8 cellular contexts compared by ENCODE assay signal in the genomic region with DNA sequence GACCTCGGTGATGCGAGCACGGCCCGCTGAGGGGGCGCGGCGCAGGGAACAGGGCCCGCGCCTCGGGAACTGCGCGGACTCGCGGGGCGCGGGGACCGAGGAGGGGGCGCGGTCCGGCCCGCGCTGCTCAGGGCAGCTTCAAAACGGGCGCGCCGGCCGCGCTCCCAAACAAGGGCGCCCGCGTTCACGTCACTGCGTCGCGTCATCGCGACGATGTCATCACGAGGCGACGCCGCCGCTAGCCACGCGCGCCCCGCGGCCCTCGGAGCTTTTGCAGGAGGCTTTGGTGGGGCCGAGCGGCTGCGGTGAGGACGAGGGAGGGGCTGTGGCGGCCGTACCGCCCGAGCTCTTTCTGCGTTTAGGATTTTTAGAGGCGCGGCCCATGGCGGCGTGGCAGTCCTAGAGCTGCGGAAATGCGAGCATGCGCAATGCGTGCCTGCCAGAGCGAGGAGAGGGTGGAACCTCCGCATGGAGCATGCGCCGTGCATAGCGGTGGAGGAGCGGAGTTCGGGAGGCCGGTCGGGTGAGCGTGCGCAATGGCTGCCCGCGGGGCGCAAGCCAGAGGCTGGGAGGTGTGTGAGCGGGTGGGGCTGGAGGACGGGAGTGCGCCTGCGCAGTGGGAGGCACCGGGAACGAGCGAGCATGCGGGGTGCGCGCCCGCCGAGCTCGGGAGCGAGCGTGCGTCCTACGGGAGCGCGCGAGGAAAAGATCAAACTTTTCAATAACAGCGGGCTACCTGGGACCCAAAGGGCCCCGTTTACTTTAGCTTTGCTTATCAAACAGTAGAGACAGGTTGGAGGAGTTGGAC. TPM values are rescaled to one million over a fixed set of nuclear protein-coding genes. Genes with fewer than 3 reads are reported as not detected.
DNase-seq lines count a peak whose midpoint lies in the region; ATAC-seq and TF ChIP-seq lines count a peak whose summit lies in the region.

A gene with protein sequence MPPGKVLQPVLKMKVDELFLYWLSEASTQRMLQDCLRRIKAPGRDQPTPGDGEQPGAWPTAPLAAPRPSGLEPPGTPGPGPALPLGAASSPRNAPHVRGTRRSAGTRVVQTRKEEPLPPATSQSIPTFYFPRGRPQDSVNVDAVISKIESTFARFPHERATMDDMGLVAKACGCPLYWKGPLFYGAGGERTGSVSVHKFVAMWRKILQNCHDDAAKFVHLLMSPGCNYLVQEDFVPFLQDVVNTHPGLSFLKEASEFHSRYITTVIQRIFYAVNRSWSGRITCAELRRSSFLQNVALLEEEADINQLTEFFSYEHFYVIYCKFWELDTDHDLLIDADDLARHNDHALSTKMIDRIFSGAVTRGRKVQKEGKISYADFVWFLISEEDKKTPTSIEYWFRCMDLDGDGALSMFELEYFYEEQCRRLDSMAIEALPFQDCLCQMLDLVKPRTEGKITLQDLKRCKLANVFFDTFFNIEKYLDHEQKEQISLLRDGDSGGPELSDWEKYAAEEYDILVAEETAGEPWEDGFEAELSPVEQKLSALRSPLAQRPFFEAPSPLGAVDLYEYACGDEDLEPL (minus strand): TSS at position 140 of the 808 bp plus-strand sequence. CDS start 216 bp downstream, outside the sequence.

- peak within 1 kb of the TSS; percentile 100 for H3K27ac ChIP-seq in effector memory CD4-positive, alpha-beta T cell (ENCODE audit: insufficient read depth, low read length, poor library complexity, severe bottlenecking)
- peak within 1 kb of the TSS; percentile 62 for H3K27ac ChIP-seq in mesendoderm (ENCODE audit: low read depth, low read length)

- H3K9ac ChIP-seq in mesendoderm (ENCODE audit: low read length) = peak within 1 kb of the TSS; percentile 97

- peak; percentile 88 for DNase-seq in AG09309 (ENCODE audit: low read depth)
- DNase-seq in activated CD4-positive, alpha-beta T cell treated with anti-CD3 and anti-CD28 coated beads, Interleukin-2, amount 50 U/mL, for 24 hours (ENCODE audit: low read depth in 1 of 2, low spot score in 1 of 2) = peak; percentile 98
- peak; percentile 96 to 99 (median 99) for DNase-seq in effector memory CD4-positive, alpha-beta T cell
- DNase-seq in mesendoderm = peak; percentile 98
- DNase-seq in stimulated activated CD8-positive, alpha-beta memory T cell treated with anti-CD3 and anti-CD28 coated beads, Interleukin-15, amount 100 ng/mL, for 4 hours (ENCODE audit: low read depth in 2 of 2) = peak; percentile 98 to 99
- no peak for DNase-seq in GOT3 (lab: John Stamatoyannopoulos, UW)

- no peaks in the 10 kb centered on the region for H3K4me1 ChIP-seq in effector memory CD4-positive, alpha-beta T cell (ENCODE audit: control insufficient read depth, insufficient read depth, low read length, poor library complexity, severe bottlenecking)
- H3K4me1 ChIP-seq in mesendoderm (ENCODE audit: control insufficient read depth, low read depth, low read length) = no peaks in the 10 kb centered on the region

- H2BK15ac ChIP-seq in mesendoderm (replicated peaks; ENCODE audit: low read depth) = no peak within 1 kb of the TSS

- peak within 1 kb of the TSS; percentile 6 for H3K23ac ChIP-seq in mesendoderm (ENCODE audit: low read length)

- H3K4ac ChIP-seq in mesendoderm (ENCODE audit: low read depth, low read length) = peak within 1 kb of the TSS; percentile 58

- H3K79me1 ChIP-seq in mesendoderm (ENCODE audit: low read length) = peaks cover 4% of the 10 kb centered on the region

- TF ChIP-seq CTCF in AG09309 (IDR thresholded peaks at IDR 0.05; ENCODE audit: control insufficient read depth, insufficient read depth, low read depth, low read length, missing control alignments) = no peak

- peak within 1 kb of the TSS; percentile 99 for H3K56ac ChIP-seq in mesendoderm (ENCODE audit: low read length)

- H4K8ac ChIP-seq in mesendoderm (ENCODE audit: low read depth, low read length) = no peak within 1 kb of the TSS

- H3K18ac ChIP-seq in mesendoderm (ENCODE audit: low read length) = peak within 1 kb of the TSS; percentile 25

- H3K27me3 ChIP-seq in effector memory CD4-positive, alpha-beta T cell (replicated peaks; ENCODE audit: control insufficient read depth, insufficient read depth, low read length, poor library complexity, severe bottlenecking) = no peaks in the 10 kb centered on the region
- H3K27me3 ChIP-seq in mesendoderm (ENCODE audit: insufficient read depth, low read length, poor library complexity) = no peaks in the 10 kb centered on the region

- no CpG with 5 or more reads among the region's 102 CpGs for WGBS in mesendoderm (ENCODE audit: extremely low coverage, insufficient coverage, low lambda C conversion rate)

- H3K9me3 ChIP-seq in effector memory CD4-positive, alpha-beta T cell (ENCODE audit: control insufficient read depth, low read length) = no peaks in the 10 kb centered on the region

- H2BK5ac ChIP-seq in mesendoderm (ENCODE audit: low read length) = peak within 1 kb of the TSS; percentile 95

- H3K4me3 ChIP-seq in AG09309 (ENCODE audit: control insufficient read depth, low read depth, low read length) (peak within 1 kb of the TSS; percentile 43), mesendoderm (ENCODE audit: low read length) (peak within 1 kb of the TSS; percentile 93)
- H3K4me3 ChIP-seq in effector memory CD4-positive, alpha-beta T cell (ENCODE audit: insufficient read depth, low read depth, low read length, poor library complexity, severe bottlenecking) = peak within 1 kb of the TSS; percentile 100

- H3K79me2 ChIP-seq in mesendoderm (ENCODE audit: control insufficient read depth, insufficient read depth, low read length) = peaks cover 5% of the 10 kb centered on the region

- H3K4me2 ChIP-seq in mesendoderm (ENCODE audit: low read length) = peak within 1 kb of the TSS; percentile 80

- no peaks in the 10 kb centered on the region for H3K36me3 ChIP-seq in effector memory CD4-positive, alpha-beta T cell (ENCODE audit: control insufficient read depth, insufficient read depth, low read length)
- H3K36me3 ChIP-seq in mesendoderm (ENCODE audit: control insufficient read depth, insufficient read depth, low read length) = no peaks in the 10 kb centered on the region

- ATAC-seq in GM19395 (IDR thresholded peaks at IDR 0.05; ENCODE audit: unreplicated experiment) (peak; percentile 94), HG03571 (IDR thresholded peaks at IDR 0.05; ENCODE audit: unreplicated experiment) (peak; percentile 92)

- no peak within 1 kb of the TSS for H2AK5ac ChIP-seq in mesendoderm (ENCODE audit: low read length)

- no peak within 1 kb of the TSS for H2BK120ac ChIP-seq in mesendoderm (ENCODE audit: low read depth, low read length)

- no peak within 1 kb of the TSS for H4K5ac ChIP-seq in mesendoderm (ENCODE audit: low read length)

RNA-seq across cellular contexts. Expression of the gene that starts here (rescaled TPM):
- polyA plus RNA-seq in mesendoderm (2013, experiment 1 of 2) = 26.4 TPM
- polyA plus RNA-seq in mesendoderm (2013, experiment 2 of 2) = 27.4 TPM

Comparison
In these comparisons a context has a peak if more than half of its experiments do, and no peak if none do; other contexts are left out.
1. H3K4me3 ChIP-seq: peak in every context shown above with its lines; median percentile 100 in effector memory CD4-positive, alpha-beta T cell; 93 in mesendoderm; 43 in AG09309.